In genomic region chr22:28917747-28918543, GRCh38 we compare ENCODE assay signal across 1 cellular context.
TF ChIP-seq lines count a peak whose summit lies in the region.

No MANE protein-coding gene starts in this region.

TF ChIP-seq in HepG2, 621 proteins besides CTCF, POLR2A, EP300 and RAD21 (continued from another document and continues in another):
- TF ChIP-seq ATF2 (CRISPR knock-in tag; IDR thresholded peaks at IDR 0.05) (0 out of 2 replicates have a peak, but pooled peaks have one; percentile 55), TBX2 (CRISPR knock-in tag; IDR thresholded peaks at IDR 0.05; ENCODE audit: borderline replicate concordance) (peak; percentile 95), HNF1A (IDR thresholded peaks at IDR 0.05; ENCODE audit: low read depth) (peak; percentile 72; the same call in 1 of the 2 replicates), HNF1A (CRISPR knock-in tag; IDR thresholded peaks at IDR 0.05; ENCODE audit: borderline replicate concordance) (peak; percentile 40; the same call in 1 of the 2 replicates), PHF21A (CRISPR knock-in tag; IDR thresholded peaks at IDR 0.05) (peak; percentile 88; the same call in 1 of the 2 replicates), ARID3A (IDR thresholded peaks at IDR 0.05; ENCODE audit: low read depth, low read length) (peak; percentile 95), POGK (CRISPR knock-in tag; conservative IDR thresholded peaks at IDR 0.05) (peak; percentile 64; the same call in 1 of the 2 replicates), SAP130 (CRISPR knock-in tag; IDR thresholded peaks at IDR 0.05; ENCODE audit: low read depth) (peak; percentile 82), ZBTB49 (CRISPR knock-in tag; IDR thresholded peaks at IDR 0.05; ENCODE audit: borderline replicate concordance) (no peak), ZNF280D (CRISPR knock-in tag; IDR thresholded peaks at IDR 0.05) (no peak), MLX (CRISPR knock-in tag; IDR thresholded peaks at IDR 0.05) (peak; percentile 47; the same call in 1 of the 2 replicates), POGZ (CRISPR knock-in tag; IDR thresholded peaks at IDR 0.05) (peak; percentile 69), RBM22 (optimal IDR thresholded peaks at IDR 0.05; ENCODE audit: low read length) (peak; percentile 79), MED1 (CRISPR knock-in tag; IDR thresholded peaks at IDR 0.05) (peak; percentile 88), ZEB1 (IDR thresholded peaks at IDR 0.05; ENCODE audit: insufficient replicate concordance, low read depth) (peak; percentile 49), ZNF792 (CRISPR knock-in tag; IDR thresholded peaks at IDR 0.05) (0 out of 2 replicates have a peak, but pooled peaks have one; percentile 17), ARID5B (CRISPR knock-in tag; IDR thresholded peaks at IDR 0.05) (peak; percentile 84), HOMEZ (CRISPR knock-in tag; IDR thresholded peaks at IDR 0.05; ENCODE audit: low read depth) (peak; percentile 43; the same call in 1 of the 2 replicates), GABPA (IDR thresholded peaks at IDR 0.05; ENCODE audit: low read depth, low read length) (no peak), GABPA (CRISPR knock-in tag; IDR thresholded peaks at IDR 0.05; ENCODE audit: low read depth) (peak; percentile 26; the same call in 1 of the 2 replicates), HNF1B (CRISPR knock-in tag; IDR thresholded peaks at IDR 0.05) (peak; percentile 64; the same call in 1 of the 2 replicates), GMEB2 (CRISPR knock-in tag; IDR thresholded peaks at IDR 0.05; ENCODE audit: low read depth) (0 out of 2 replicates have a peak, but pooled peaks have one; percentile 6), RFXAP (CRISPR knock-in tag; IDR thresholded peaks at IDR 0.05; ENCODE audit: borderline replicate concordance) (no peak), KLF11 (CRISPR knock-in tag; IDR thresholded peaks at IDR 0.05) (no peak)
